ENCODE assay signal across 23 cellular contexts in the genomic region with DNA sequence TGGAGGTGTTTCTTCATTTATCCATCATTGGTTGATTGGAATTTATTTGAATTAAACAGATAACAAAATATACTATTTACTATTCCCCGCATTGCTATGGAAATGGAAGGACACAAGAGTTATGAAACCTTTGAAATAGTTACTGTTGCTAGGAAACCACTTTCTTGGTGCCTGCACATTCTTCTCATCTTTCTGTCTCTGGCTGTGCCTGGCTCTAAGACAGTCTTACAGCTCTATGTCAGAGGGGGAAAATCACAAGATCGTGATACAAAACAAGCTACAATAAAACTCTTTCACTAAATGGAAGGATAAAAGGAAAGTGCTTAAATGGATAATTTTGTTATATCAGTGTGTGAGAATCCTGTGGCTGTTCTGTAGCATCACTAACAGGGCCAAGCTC.
A peak's percentile ranks its signal among the peaks of the same experiment; 100 is the strongest.
DNase-seq lines count a peak whose midpoint lies in the region; ATAC-seq and TF ChIP-seq lines count a peak whose summit lies in the region.
"Had no signal": no experiment of that assay in that cellular context is flagged by ENCODE, and none has a peak within 500 bp of the region (broad histone marks: within the 10 kb centered on the region; RNA-seq: fewer than 3 reads in every experiment).

No MANE protein-coding gene starts in this region.

- H3K4me3 Mint-ChIP-seq in neural progenitor cell = no peak overlapping the region
- H3K4me3 Mint-ChIP-seq: activated CD8-positive, alpha-beta T cell treated with anti-CD3 and anti-CD28 coated beads for 36 hours; activated naive CD8-positive, alpha-beta T cell treated with anti-CD3 and anti-CD28 coated beads for 36 hours; naive B cell; type B pancreatic cell had no signal

- no peaks in the 10 kb centered on the region for H3K27me3 ChIP-seq in neural progenitor cell
- H3K27me3 ChIP-seq: right atrium auricular region had no signal

- H3F3A ChIP-seq in neural progenitor cell (ENCODE audit: low read depth) = no peaks in the 10 kb centered on the region

- peak overlapping the region; percentile 1 for H3K27ac Mint-ChIP-seq in neural progenitor cell
- H3K27ac Mint-ChIP-seq: activated CD8-positive, alpha-beta T cell treated with anti-CD3 and anti-CD28 coated beads for 36 hours; activated naive CD8-positive, alpha-beta T cell treated with anti-CD3 and anti-CD28 coated beads for 36 hours; naive B cell; type B pancreatic cell had no signal

- no peak overlapping the region for H3K27ac ChIP-seq in neural progenitor cell
- H3K27ac ChIP-seq: right atrium auricular region had no signal

- H3K36me3 ChIP-seq in neural progenitor cell = no peaks in the 10 kb centered on the region
- H3K36me3 ChIP-seq: right atrium auricular region had no signal

- TF ChIP-seq CTCF in GM10248 (IDR thresholded peaks at IDR 0.05; ENCODE audit: control extremely low read depth, extremely low read depth, low read depth, missing control alignments) = peak; percentile 6
- no peak for TF ChIP-seq CTCF in neural progenitor cell (IDR thresholded peaks at IDR 0.05)

- H3K9me3 Mint-ChIP-seq in neural progenitor cell = peaks cover 9% of the 10 kb centered on the region

- no peaks in the 10 kb centered on the region for H3K79me2 ChIP-seq in neural progenitor cell (ENCODE audit: low read depth)

- peaks cover 24% of the 10 kb centered on the region for H3K4me1 Mint-ChIP-seq in neural progenitor cell
- H3K4me1 Mint-ChIP-seq: activated naive CD8-positive, alpha-beta T cell treated with anti-CD3 and anti-CD28 coated beads for 36 hours; naive B cell had no signal

- POLR2A ChIA-PET in GM10248 (lab: Yijun Ruan, JAX) = no interaction called here

- intact Hi-C loops in posterior vena cava (cut with DNase I) = no loop called here

- DNase-seq in GM10248 (ENCODE audit: extremely low spot score) (no peak), astrocyte of the hippocampus (ENCODE audit: low read depth, low spot score) (peak; percentile 38), hepatic stellate cell (ENCODE audit: low spot score) (peak; percentile 7), neural progenitor cell (ENCODE audit: low spot score) (no peak), SHP77 (lab: John Stamatoyannopoulos, UW) (no peak), posterior vena cava (ENCODE audit: low spot score) (no peak)
- DNase-seq: activated CD4-positive, alpha-beta T cell treated with anti-CD3 and anti-CD28 coated beads for 1 hour; activated CD8-positive, alpha-beta T cell treated with anti-CD3 and anti-CD28 coated beads for 36 hours; activated naive CD8-positive, alpha-beta T cell treated with anti-CD3 and anti-CD28 coated beads for 36 hours; effector CD8-positive, alpha-beta T cell; foreskin fibroblast; GDM1; HCEC 1CT; naive B cell; NCI-H1417; NCI-H2081; occipital lobe; stimulated activated CD4-positive, alpha-beta T cell treated with anti-CD3 and anti-CD28 coated beads, Interleukin-2, amount 100 ng/mL, for 48 hours; T-helper 2 cell had no signal

- no peak overlapping the region for H3K4me3 ChIP-seq in neural progenitor cell
- H3K4me3 ChIP-seq: right atrium auricular region had no signal

- H3K4me2 ChIP-seq in neural progenitor cell = no peak overlapping the region

- H3K36me3 Mint-ChIP-seq in neural progenitor cell = peaks cover 3% of the 10 kb centered on the region
- H3K36me3 Mint-ChIP-seq: activated naive CD8-positive, alpha-beta T cell treated with anti-CD3 and anti-CD28 coated beads for 36 hours; naive B cell; type B pancreatic cell had no signal

- no peak overlapping the region for H3K9ac ChIP-seq in neural progenitor cell

- H2AFZ ChIP-seq in neural progenitor cell (replicated peaks) = no peak overlapping the region

- peaks cover 6% of the 10 kb centered on the region for H3K27me3 Mint-ChIP-seq in neural progenitor cell (ENCODE audit: insufficient read depth, low read depth)
- H3K27me3 Mint-ChIP-seq: activated CD8-positive, alpha-beta T cell treated with anti-CD3 and anti-CD28 coated beads for 36 hours; activated naive CD8-positive, alpha-beta T cell treated with anti-CD3 and anti-CD28 coated beads for 36 hours; naive B cell; type B pancreatic cell had no signal

- H4K20me1 ChIP-seq in neural progenitor cell (ENCODE audit: low read depth) = no peaks in the 10 kb centered on the region

- no peaks in the 10 kb centered on the region for H3K4me1 ChIP-seq in neural progenitor cell
- H3K4me1 ChIP-seq: right atrium auricular region had no signal

- H3K9me3 ChIP-seq in neural progenitor cell (ENCODE audit: low read depth) = no peaks in the 10 kb centered on the region
- H3K9me3 ChIP-seq: right atrium auricular region had no signal

- CTCF ChIA-PET in GM10248 (lab: Yijun Ruan, JAX) = interaction anchor here (1.5 kb wide), 2 partner anchors 9 to 16 kb away, joined by 3 read pairs; no protein-coding TSS in a partner anchor

- no peak for ATAC-seq in HG03108 (IDR thresholded peaks at IDR 0.05; ENCODE audit: unreplicated experiment)
- no peak for ATAC-seq in GM21381 (IDR thresholded peaks at IDR 0.05; ENCODE audit: unreplicated experiment)
- ATAC-seq: activated CD8-positive, alpha-beta T cell treated with anti-CD3 and anti-CD28 coated beads for 36 hours had no signal

Comparison
In these comparisons a context has a peak if more than half of its experiments do, and no peak if none do; other contexts are left out.
1. DNase-seq: peak in astrocyte of the hippocampus (single experiment) and hepatic stellate cell (single experiment); none in GM10248 (single experiment), neural progenitor cell (single experiment), SHP77 (0 of 2) and posterior vena cava (single experiment).